ENCODE assay signal across 18 cellular contexts in genomic region chr4:1595789-1596325, GRCh38.
"Had no signal": no experiment of that assay in that cellular context is flagged by ENCODE, and none has a peak within 500 bp of the region (broad histone marks: within the 10 kb centered on the region; RNA-seq: fewer than 3 reads in every experiment).

No MANE protein-coding gene starts in this region.

- H3K4me3 ChIP-seq: heart right ventricle, tibial artery had no signal

- H3K27me3 Mint-ChIP-seq: activated T-helper 17 cell treated with anti-CD3 and anti-CD28 coated beads, Interleukin-2, amount 50 U/mL, for 72 hours had no signal

- H3K4me1 ChIP-seq: heart right ventricle, tibial artery had no signal

- DNase-seq: activated CD4-positive, alpha-beta T cell treated with anti-CD3 and anti-CD28 coated beads, Interleukin-2, amount 10 ng/mL, durations not matched to agents 7 days and 5 days; activated CD8-positive, alpha-beta T cell treated with anti-CD3 and anti-CD28 coated beads for 36 hours; activated T-cell treated with anti-CD3 and anti-CD28 coated beads, Interleukin-2, amount 50 U/mL, for 1 hour; nephron progenitor cell; nucleus accumbens; stimulated activated CD4-positive, alpha-beta T cell treated with anti-CD3 and anti-CD28 coated beads, Interleukin-4, amount 100 ng/mL, for 4 hours; stimulated activated naive CD8-positive, alpha-beta T cell treated with anti-CD3 and anti-CD28 coated beads, Interleukin-15, Interleukin-2, amounts not matched to agents 100 U/mL and 50 U/mL, for 24 hours; tibial artery had no signal

- H3K27ac Mint-ChIP-seq: activated CD4-positive, alpha-beta T cell treated with anti-CD3 and anti-CD28 coated beads, Interleukin-2, amount 10 ng/mL, durations not matched to agents 7 days and 5 days; activated CD8-positive, alpha-beta T cell treated with anti-CD3 and anti-CD28 coated beads for 36 hours; activated naive CD4-positive, alpha-beta T cell treated with anti-CD3 and anti-CD28 coated beads, Interleukin-2, amount 50 U/mL, for 72 hours; activated T-helper 17 cell treated with anti-CD3 and anti-CD28 coated beads, Interleukin-2, amount 50 U/mL, for 72 hours; memory B cell; nephron progenitor cell had no signal

- H3K36me3 ChIP-seq: heart right ventricle, tibial artery had no signal

- ATAC-seq: activated CD4-positive, CD25-positive, alpha-beta regulatory T cell treated with anti-CD3 and anti-CD28 coated beads, Interleukin-2, amount 50 U/mL, for 24 hours; activated naive CD4-positive, alpha-beta T cell treated with anti-CD3 and anti-CD28 coated beads, Interleukin-2, amount 50 U/mL, for 72 hours; activated T-helper 17 cell treated with anti-CD3 and anti-CD28 coated beads, Interleukin-2, amount 50 U/mL, for 72 hours; SK-N-SH treated with all-trans-retinoic acid at 6 μM for 48 hours had no signal

- H3K27ac ChIP-seq: heart right ventricle, tibial artery, VCaP had no signal

- H3K4me1 Mint-ChIP-seq: activated CD4-positive, alpha-beta T cell treated with anti-CD3 and anti-CD28 coated beads, Interleukin-2, amount 10 ng/mL, durations not matched to agents 7 days and 5 days; activated T-helper 17 cell treated with anti-CD3 and anti-CD28 coated beads, Interleukin-2, amount 50 U/mL, for 72 hours had no signal

- H3K4me3 Mint-ChIP-seq: activated CD4-positive, alpha-beta T cell treated with anti-CD3 and anti-CD28 coated beads, Interleukin-2, amount 10 ng/mL, durations not matched to agents 7 days and 5 days; activated CD8-positive, alpha-beta T cell treated with anti-CD3 and anti-CD28 coated beads for 36 hours; activated T-helper 17 cell treated with anti-CD3 and anti-CD28 coated beads, Interleukin-2, amount 50 U/mL, for 72 hours; memory B cell; nephron progenitor cell had no signal

- FAIRE-seq: bronchial epithelial cell, endometrium, keratinocyte had no signal
